Comparison of ENCODE assay signal across 12 cellular contexts in the genomic region with DNA sequence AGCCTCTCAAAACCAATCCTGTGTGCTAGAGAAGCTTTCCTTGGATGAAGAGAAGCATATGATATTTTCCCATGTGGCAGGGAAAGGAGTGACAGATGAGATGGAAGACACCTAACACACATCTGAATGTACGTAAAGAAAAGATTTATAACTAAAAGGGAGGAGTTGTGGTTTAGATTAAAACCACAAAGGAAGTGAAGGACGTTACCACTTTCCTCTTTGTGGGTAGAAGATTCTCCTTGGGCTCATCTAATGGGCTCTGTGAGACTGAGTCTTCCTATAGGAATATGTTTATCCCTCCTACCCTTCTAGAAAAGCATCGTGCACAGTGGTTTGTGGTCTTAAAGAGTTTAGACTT. TPM values are rescaled to one million over a fixed set of nuclear protein-coding genes. Genes with fewer than 3 reads are reported as not detected.
A peak's percentile ranks its signal among the peaks of the same experiment; 100 is the strongest.
DNase-seq lines count a peak whose midpoint lies in the region; ATAC-seq, FAIRE-seq and TF ChIP-seq lines count a peak whose summit lies in the region.
"Had no signal": no experiment of that assay in that cellular context is flagged by ENCODE, and none has a peak within 500 bp of the region (broad histone marks: within the 10 kb centered on the region; RNA-seq: fewer than 3 reads in every experiment).

No MANE protein-coding gene starts in this region.

- no peak overlapping the region for H3K27ac ChIP-seq in CD4-positive, CD25-positive, alpha-beta regulatory T cell (ENCODE audit: insufficient read depth, low read length, poor library complexity, severe bottlenecking)
- peak overlapping the region; percentile 52 to 94 for H3K27ac ChIP-seq in kidney (ENCODE audit: low read depth in 2 of 2, low read length in 2 of 2)
- H3K27ac ChIP-seq in testis, result peak overlapping the region in 1 of 2 donors; percentile 3
- H3K27ac ChIP-seq: PC-9 had no signal

- H3K4me3 Mint-ChIP-seq in CD4-positive, CD25-positive, alpha-beta regulatory T cell, result peak overlapping the region in 3 of 4 donors; percentile 1 to 75 (median 33)
- peak overlapping the region; percentile 28 for H3K4me3 Mint-ChIP-seq in activated T-helper 2 cell treated with anti-CD3 and anti-CD28 coated beads, Interferon-gamma antibody, Interleukin-2, Interleukin-4, amounts not matched to agents 10 μg/mL and 5 μg/mL and 100 μg/mL, durations not matched to agents 14 hours and 24 hours and 36 hours (ENCODE audit: low read depth)

- WGBS in testis, 2 donors, result 73 to 80% methylated on average over 3 of the region's 3 CpGs

- H3K4me1 Mint-ChIP-seq in CD4-positive, CD25-positive, alpha-beta regulatory T cell, result peaks cover 9 to 28% (median 24%) of the 10 kb centered on the region in 4 donors
- H3K4me1 Mint-ChIP-seq in activated T-helper 2 cell treated with anti-CD3 and anti-CD28 coated beads, Interferon-gamma antibody, Interleukin-2, Interleukin-4, amounts not matched to agents 10 μg/mL and 5 μg/mL and 100 μg/mL, durations not matched to agents 14 hours and 24 hours and 36 hours (ENCODE audit: low read depth), result peaks cover 29% of the 10 kb centered on the region

- H3K27me3 Mint-ChIP-seq in CD4-positive, CD25-positive, alpha-beta regulatory T cell, result peaks cover 26% of the 10 kb centered on the region
- peaks cover 32% of the 10 kb centered on the region for H3K27me3 Mint-ChIP-seq in activated T-helper 2 cell treated with anti-CD3 and anti-CD28 coated beads, Interferon-gamma antibody, Interleukin-2, Interleukin-4, amounts not matched to agents 10 μg/mL and 5 μg/mL and 100 μg/mL, durations not matched to agents 14 hours and 24 hours and 36 hours (ENCODE audit: low read depth)

- H3K9ac ChIP-seq in kidney (ENCODE audit: low read length in 2 of 2), result peak overlapping the region in 1 of 2 donors; percentile 53

- peak overlapping the region in 1 of 3 donors; percentile 3 for H3K27ac Mint-ChIP-seq in CD4-positive, CD25-positive, alpha-beta regulatory T cell
- no peak overlapping the region for H3K27ac Mint-ChIP-seq in activated T-helper 2 cell treated with anti-CD3 and anti-CD28 coated beads, Interferon-gamma antibody, Interleukin-2, Interleukin-4, amounts not matched to agents 10 μg/mL and 5 μg/mL and 100 μg/mL, durations not matched to agents 14 hours and 24 hours and 36 hours

- H3K4me3 ChIP-seq in CD4-positive, CD25-positive, alpha-beta regulatory T cell (ENCODE audit: low read depth, low read length), result peak overlapping the region; percentile 56
- H3K4me3 ChIP-seq in kidney (ENCODE audit: low read length in 2 of 2) (peak overlapping the region; percentile 13 to 53), testis (no peak overlapping the region)
- H3K4me3 ChIP-seq: lung, PC-9 had no signal

- no peak for TF ChIP-seq POLR2A in testis (IDR thresholded peaks at IDR 0.05)

- no peaks in the 10 kb centered on the region for H3K9me3 Mint-ChIP-seq in CD4-positive, CD25-positive, alpha-beta regulatory T cell
- H3K9me3 Mint-ChIP-seq in activated T-helper 2 cell treated with anti-CD3 and anti-CD28 coated beads, Interferon-gamma antibody, Interleukin-2, Interleukin-4, amounts not matched to agents 10 μg/mL and 5 μg/mL and 100 μg/mL, durations not matched to agents 14 hours and 24 hours and 36 hours, result no peaks in the 10 kb centered on the region

- FAIRE-seq in kidney (lab: Jason Lieb, UNC) (no peak), D721Med (lab: Jason Lieb, UNC) (no peak)

- peak in 2 of 3 donors; percentile 23 to 47 for DNase-seq in CD4-positive, CD25-positive, alpha-beta regulatory T cell
- DNase-seq in HT1080 (ENCODE audit: low read depth) (peak; percentile 59), kidney (no peak), D721Med (ENCODE audit: insufficient read length, low spot score) (no peak), GM19240 (ENCODE audit: insufficient read length, low spot score) (no peak), testis (no peak)
- DNase-seq in activated T-helper 2 cell treated with anti-CD3 and anti-CD28 coated beads, Interferon-gamma antibody, Interleukin-2, Interleukin-4, amounts not matched to agents 10 μg/mL and 5 μg/mL and 100 μg/mL, durations not matched to agents 14 hours and 24 hours and 36 hours (ENCODE audit: low spot score), result no peak
- DNase-seq: NCI-H146, PC-9 had no signal

- peak in 1 of 2 donors; percentile 50 for ATAC-seq in CD4-positive, CD25-positive, alpha-beta regulatory T cell (ENCODE audit: low read depth in 2 of 2)
- no peak for ATAC-seq in GM21526 (IDR thresholded peaks at IDR 0.05; ENCODE audit: low FRiP score, unreplicated experiment)
- ATAC-seq: HCT116 had no signal

- H3K36me3 ChIP-seq in CD4-positive, CD25-positive, alpha-beta regulatory T cell (ENCODE audit: control insufficient read depth, insufficient read depth, low read length), result no peaks in the 10 kb centered on the region
- no peaks in the 10 kb centered on the region for H3K36me3 ChIP-seq in kidney (ENCODE audit: control insufficient read depth in 1 of 2, insufficient read depth in 2 of 2, low read length in 2 of 2)
- H3K36me3 ChIP-seq in testis (ENCODE audit: low read depth, missing control alignments), result no peaks in the 10 kb centered on the region

- H3K9me3 ChIP-seq in CD4-positive, CD25-positive, alpha-beta regulatory T cell (ENCODE audit: control insufficient read depth in 2 of 2, low read length in 2 of 2), result no peaks in the 10 kb centered on the region
- H3K9me3 ChIP-seq in kidney (ENCODE audit: control insufficient read depth in 1 of 2, low read length in 2 of 2) (no peaks in the 10 kb centered on the region), testis (no peaks in the 10 kb centered on the region)

- H3K36me3 Mint-ChIP-seq in CD4-positive, CD25-positive, alpha-beta regulatory T cell, result peaks cover 6% of the 10 kb centered on the region
- no peaks in the 10 kb centered on the region for H3K36me3 Mint-ChIP-seq in activated T-helper 2 cell treated with anti-CD3 and anti-CD28 coated beads, Interferon-gamma antibody, Interleukin-2, Interleukin-4, amounts not matched to agents 10 μg/mL and 5 μg/mL and 100 μg/mL, durations not matched to agents 14 hours and 24 hours and 36 hours (ENCODE audit: low read depth)

- TF ChIP-seq CTCF in kidney (IDR thresholded peaks at IDR 0.05; ENCODE audit: borderline replicate concordance, extremely low read depth, insufficient read depth) (no peak), D721Med (IDR thresholded peaks at IDR 0.05; ENCODE audit: insufficient read depth, missing control alignments) (no peak), testis (IDR thresholded peaks at IDR 0.05) (no peak)

- H3K27me3 ChIP-seq in CD4-positive, CD25-positive, alpha-beta regulatory T cell (ENCODE audit: control insufficient read depth, insufficient read depth, low read length), result peaks cover 38% of the 10 kb centered on the region
- no peaks in the 10 kb centered on the region for H3K27me3 ChIP-seq in testis

- intact Hi-C loops in activated T-helper 2 cell treated with anti-CD3 and anti-CD28 coated beads, Interferon-gamma antibody, Interleukin-2, Interleukin-4, amounts not matched to agents 10 μg/mL and 5 μg/mL and 100 μg/mL, durations not matched to agents 14 hours and 24 hours and 36 hours (cut with micrococcal nuclease), result loop anchor here (2.0 kb wide), 2 partner anchors 19 to 31 kb away; no protein-coding TSS in a partner anchor
- intact Hi-C loops in kidney (cut with DNase I), result no loop called here
- intact Hi-C loops in testis (cut with DNase I; ENCODE audit: low total_unique reads), result no loop called here

- H3K4me1 ChIP-seq in CD4-positive, CD25-positive, alpha-beta regulatory T cell (ENCODE audit: control insufficient read depth, insufficient read depth, low read length, poor library complexity, severe bottlenecking), result peaks cover 14% of the 10 kb centered on the region
- H3K4me1 ChIP-seq in kidney (ENCODE audit: control insufficient read depth in 1 of 2, insufficient read depth in 1 of 2, low read depth in 1 of 2, low read length in 2 of 2), result peaks cover 7 to 26% of the 10 kb centered on the region in 2 donors
- no peaks in the 10 kb centered on the region for H3K4me1 ChIP-seq in testis

RNA-seq across cellular contexts. Expression of gene BCL9, which starts 38.9 kb away (rescaled TPM):
- 17.1 TPM for total RNA-seq in CD4-positive, CD25-positive, alpha-beta regulatory T cell
- 1 to 10 TPM; 2.1 to 5.0 (median 2.8) TPM for polyA plus RNA-seq in CD4-positive, CD25-positive, alpha-beta regulatory T cell
- 4.7 and 10.0 TPM in 2 replicates for total RNA-seq in HT1080 (2014; rRNA removed; shearing (Covaris generic))
- polyA plus RNA-seq in HT1080 (2015; cell fraction: cytosol; rRNA removed), result 8.3 and 9.4 TPM in 2 replicates
- polyA plus RNA-seq in HT1080 (2015; cell fraction: nucleus; rRNA removed), result 7.5 and 10.0 TPM in 2 replicates
- 26.6 and 29.7 TPM in 2 replicates for total RNA-seq in activated T-helper 2 cell treated with anti-CD3 and anti-CD28 coated beads, Interferon-gamma antibody, Interleukin-2, Interleukin-4, amounts not matched to agents 10 μg/mL and 5 μg/mL and 100 μg/mL, durations not matched to agents 14 hours and 24 hours and 36 hours
- 31.8 TPM for total RNA-seq in kidney
- polyA plus RNA-seq in kidney (ENCODE audit: insufficient read depth, low read depth, low replicate concordance), result 6.8 TPM
- 10 to 100 TPM; 34.5 to 38.3 TPM for total RNA-seq in testis
- polyA plus RNA-seq in testis (ENCODE audit: insufficient read depth, low read depth, low replicate concordance), result 23.8 TPM

Comparison
In these comparisons a context has a peak if more than half of its experiments do, and no peak if none do; other contexts are left out.
1. DNase-seq: peak in CD4-positive, CD25-positive, alpha-beta regulatory T cell (2 of 3) and HT1080 (single experiment); none in activated T-helper 2 cell treated with anti-CD3 and anti-CD28 coated beads, Interferon-gamma antibody, Interleukin-2, Interleukin-4, amounts not matched to agents 10 μg/mL and 5 μg/mL and 100 μg/mL, durations not matched to agents 14 hours and 24 hours and 36 hours (single experiment), kidney (single experiment), D721Med (single experiment), GM19240 (single experiment) and testis (single experiment).
2. H3K4me3 ChIP-seq: peak in CD4-positive, CD25-positive, alpha-beta regulatory T cell (single experiment) and kidney (2 of 2); none in testis (0 of 2).